ENCODE assay signal across 12 cellular contexts in the genomic region with DNA sequence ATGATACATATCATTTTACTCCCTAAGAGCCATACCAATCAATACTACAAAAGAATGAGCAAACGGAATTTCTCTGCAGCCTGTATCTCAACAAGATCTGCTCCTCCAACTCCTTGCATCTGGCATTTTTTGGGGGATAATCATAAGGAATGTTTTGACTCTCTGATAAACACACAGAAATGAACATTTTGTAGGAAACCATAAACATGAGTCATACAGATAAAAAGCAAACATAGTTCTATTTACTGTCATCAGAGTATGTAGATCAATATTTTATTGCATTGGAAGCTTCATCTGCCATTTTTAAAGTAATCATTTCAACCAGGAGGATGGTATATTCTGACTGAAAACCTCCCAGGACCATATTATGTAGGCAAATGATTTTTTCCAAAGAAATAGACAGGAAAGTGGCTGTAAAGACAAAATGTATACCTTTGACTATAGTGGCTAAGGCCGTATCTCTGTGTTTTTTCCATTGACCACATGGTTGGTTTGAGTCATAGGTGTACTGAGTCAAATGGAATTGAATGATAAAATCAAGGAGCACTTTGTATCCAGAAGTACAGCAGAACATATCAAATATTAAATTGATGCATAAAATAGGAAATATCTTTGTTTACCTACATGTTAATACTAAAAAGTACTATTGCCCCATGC. TPM values are rescaled to one million over a fixed set of nuclear protein-coding genes. Genes with fewer than 3 reads are reported as not detected.
DNase-seq lines count a peak whose midpoint lies in the region; ATAC-seq lines count a peak whose summit lies in the region.
"Had no signal": no experiment of that assay in that cellular context is flagged by ENCODE, and none has a peak within 500 bp of the region (broad histone marks: within the 10 kb centered on the region; RNA-seq: fewer than 3 reads in every experiment).

No MANE protein-coding gene starts in this region.

- H3K27ac Mint-ChIP-seq in activated naive CD8-positive, alpha-beta T cell = peak overlapping the region; percentile 96

- H3K9me3 Mint-ChIP-seq in activated naive CD8-positive, alpha-beta T cell (ENCODE audit: low read depth) = peaks cover 4% of the 10 kb centered on the region

- peaks cover 8% of the 10 kb centered on the region for H3K36me3 Mint-ChIP-seq in activated naive CD8-positive, alpha-beta T cell

- peaks cover 74% of the 10 kb centered on the region for H3K4me1 Mint-ChIP-seq in activated naive CD8-positive, alpha-beta T cell (ENCODE audit: low read depth)

- peak overlapping the region; percentile 84 for H3K4me3 Mint-ChIP-seq in activated naive CD8-positive, alpha-beta T cell

- H3K27me3 Mint-ChIP-seq in activated naive CD8-positive, alpha-beta T cell = no peaks in the 10 kb centered on the region

- intact Hi-C loops in left cardiac atrium (cut with DNase I) = no loop called here

- ATAC-seq in left cardiac atrium = no peak
- ATAC-seq in GM19023 (IDR thresholded peaks at IDR 0.05; ENCODE audit: unreplicated experiment) = no peak

- DNase-seq in DMS53 (lab: John Stamatoyannopoulos, UW) (peak; percentile 84), HS-5 (ENCODE audit: low read depth) (peak; percentile 85), iris pigment epithelial cell (ENCODE audit: low read depth) (peak; percentile 70), left cardiac atrium (no peak), SHP77 treated with DMSO at 0.1 percent for 48 hours (lab: John Stamatoyannopoulos, UW) (no peak), NCI-H2196 treated with DMSO at 0.1 percent for 48 hours (lab: John Stamatoyannopoulos, UW; ENCODE audit: unreplicated experiment) (no peak)
- DNase-seq: glutamatergic neuron; left ventricle myocardium inferior; NCI-H187; stimulated activated CD4-positive, alpha-beta T cell treated with anti-CD3 and anti-CD28 coated beads, Interleukin-12 subunit alpha, Interleukin-12 subunit beta, amount 100 ng/mL, for 4 hours had no signal

RNA-seq across cellular contexts. Expression of a gene that starts 32.4 kb away (rescaled TPM):
- total RNA-seq in left cardiac atrium = 1 to 10 TPM; 1.7 to 2.9 TPM

RNA-seq across cellular contexts. Expression of a gene that starts 34.2 kb away (rescaled TPM):
- under 1 TPM; 0.27 to 0.31 TPM for total RNA-seq in left cardiac atrium
- total RNA-seq: left ventricle myocardium inferior had no signal

Comparison
In these comparisons a context has a peak if more than half of its experiments do, and no peak if none do; other contexts are left out.
1. DNase-seq: peak in DMS53 (single experiment), HS-5 (single experiment) and iris pigment epithelial cell (single experiment); none in left cardiac atrium (single experiment), SHP77 treated with DMSO at 0.1 percent for 48 hours (single experiment) and NCI-H2196 treated with DMSO at 0.1 percent for 48 hours (single experiment).